8 cellular contexts compared by ENCODE assay signal in genomic region chr18:31102020-31102684, GRCh38. TPM values are rescaled to one million over a fixed set of nuclear protein-coding genes. Genes with fewer than 3 reads are reported as not detected.
DNase-seq lines count a peak whose midpoint lies in the region; ATAC-seq and TF ChIP-seq lines count a peak whose summit lies in the region.

Gene DSC2 (minus strand): TSS chr18:31102421. CDS start chr18:31101971, 450 bp downstream.

- POLR2A ChIA-PET in HEK293 (lab: Yijun Ruan, JAX) = interaction anchor here (0.7 to 2.6 kb wide), 3 partner anchors 60 to 97 kb away, joined by 3 to 9 read pairs (median 6); partner anchors contain the start of gene DSC3

- H3K4me3 ChIP-seq in HEK293 (ENCODE audit: low read depth, low read length) = peak within 1 kb of the TSS; percentile 81
- peak within 1 kb of the TSS; percentile 76 for H3K4me3 ChIP-seq in iPS-18c (ENCODE audit: insufficient read depth, low read depth, low read length)
- H3K4me3 ChIP-seq in skeletal muscle cell (ENCODE audit: low read depth, low read length) = peak within 1 kb of the TSS; percentile 42
- H3K4me3 ChIP-seq in SJCRH30 = no peak within 1 kb of the TSS

- H3K27me3 ChIP-seq in SJCRH30 = no peaks in the 10 kb centered on the region

- TF ChIP-seq POLR2A in GM18505 (IDR thresholded peaks at IDR 0.05; ENCODE audit: borderline replicate concordance, extremely low read depth, insufficient read depth, insufficient read length) = no peak

- H3K27ac Mint-ChIP-seq in activated naive CD8-positive, alpha-beta T cell treated with anti-CD3 and anti-CD28 coated beads, Interleukin-2, amount 50 U/mL, for 24 hours = no peak within 1 kb of the TSS

- no peaks in the 10 kb centered on the region for H3K9me3 ChIP-seq in HEK293 (ENCODE audit: control insufficient read depth, insufficient read depth, low read depth, low read length)
- no peaks in the 10 kb centered on the region for H3K9me3 ChIP-seq in iPS-18c (ENCODE audit: control insufficient read depth, insufficient read depth, low read length)
- no peaks in the 10 kb centered on the region for H3K9me3 ChIP-seq in SJCRH30 (replicated peaks)

- peaks cover 38% of the 10 kb centered on the region for H3K27me3 Mint-ChIP-seq in activated naive CD8-positive, alpha-beta T cell treated with anti-CD3 and anti-CD28 coated beads, Interleukin-2, amount 50 U/mL, for 24 hours

- H3K4me1 ChIP-seq in HEK293 (ENCODE audit: control insufficient read depth, insufficient read depth, low read length) = peaks cover 6% of the 10 kb centered on the region
- no peaks in the 10 kb centered on the region for H3K4me1 ChIP-seq in SJCRH30

- no peak for TF ChIP-seq CTCF in HEK293 (tag by site-specific recombination; IDR thresholded peaks at IDR 0.05)

- H3K4me1 Mint-ChIP-seq in activated naive CD8-positive, alpha-beta T cell treated with anti-CD3 and anti-CD28 coated beads, Interleukin-2, amount 50 U/mL, for 24 hours = no peaks in the 10 kb centered on the region

- DNase-seq in activated naive CD8-positive, alpha-beta T cell treated with anti-CD3 and anti-CD28 coated beads, Interleukin-2, amount 50 U/mL, for 24 hours = no peak
- DNase-seq in skeletal muscle cell (ENCODE audit: low read depth) (no peak), inferior parietal cortex (ENCODE audit: extremely low spot score) (no peak), SJCRH30 (no peak)

- H3K4me3 Mint-ChIP-seq in activated naive CD8-positive, alpha-beta T cell treated with anti-CD3 and anti-CD28 coated beads, Interleukin-2, amount 50 U/mL, for 24 hours = peak within 1 kb of the TSS; percentile 11

- H3K9me3 Mint-ChIP-seq in activated naive CD8-positive, alpha-beta T cell treated with anti-CD3 and anti-CD28 coated beads, Interleukin-2, amount 50 U/mL, for 24 hours = peaks cover 5% of the 10 kb centered on the region

- no peak for ATAC-seq in activated naive CD8-positive, alpha-beta T cell treated with anti-CD3 and anti-CD28 coated beads, Interleukin-2, amount 50 U/mL, for 24 hours
- ATAC-seq in HG03460 (IDR thresholded peaks at IDR 0.05; ENCODE audit: unreplicated experiment) (no peak), GM18505 (IDR thresholded peaks at IDR 0.05; ENCODE audit: unreplicated experiment) (no peak)

- H3K36me3 Mint-ChIP-seq in activated naive CD8-positive, alpha-beta T cell treated with anti-CD3 and anti-CD28 coated beads, Interleukin-2, amount 50 U/mL, for 24 hours (ENCODE audit: low read depth) = no peaks in the 10 kb centered on the region

- CTCF ChIA-PET in HEK293 (lab: Yijun Ruan, JAX) = interaction anchor here (0.7 to 1.0 kb wide), 3 partner anchors 13 to 167 kb away, joined by 3 to 5 read pairs (median 4); no protein-coding TSS in a partner anchor

- peak within 1 kb of the TSS; percentile 88 for H3K27ac ChIP-seq in HEK293 (ENCODE audit: extremely low read depth, low read depth, low read length)
- no peak within 1 kb of the TSS for H3K27ac ChIP-seq in SJCRH30

- H3K36me3 ChIP-seq in HEK293 (ENCODE audit: control insufficient read depth in 2 of 2, insufficient read depth in 1 of 2, low read length in 2 of 2) (no peaks in the 10 kb centered on the region), SJCRH30 (no peaks in the 10 kb centered on the region)

TF ChIP-seq in HEK293, 187 proteins besides CTCF, POLR2A, EP300 and RAD21:
- TF ChIP-seq ZNF624 (tag by site-specific recombination; IDR thresholded peaks at IDR 0.05) = no peak
- TF ChIP-seq ZNF341 (tag by site-specific recombination; IDR thresholded peaks at IDR 0.05; ENCODE audit: low read depth) = peak; percentile 97
- no peak for TF ChIP-seq ZBTB6 (tag by site-specific recombination; IDR thresholded peaks at IDR 0.05)
- no peak for TF ChIP-seq PBX3 (CRISPR knock-in tag; IDR thresholded peaks at IDR 0.05)
- no peak for TF ChIP-seq ZNF16 (tag by site-specific recombination; IDR thresholded peaks at IDR 0.05; ENCODE audit: low read depth)
- peak; percentile 63; the same call in 1 of the 2 replicates for TF ChIP-seq ZBTB48 (tag by site-specific recombination; IDR thresholded peaks at IDR 0.05)
- TF ChIP-seq PRDM10 (tag by site-specific recombination; IDR thresholded peaks at IDR 0.05) = peak; percentile 80
- no peak for TF ChIP-seq ZNF148 (tag by site-specific recombination; IDR thresholded peaks at IDR 0.05; ENCODE audit: borderline replicate concordance)
- TF ChIP-seq ZNF544 (tag by site-specific recombination; IDR thresholded peaks at IDR 0.05) = no peak
- peak; percentile 34; the same call in 1 of the 2 replicates for TF ChIP-seq KLF9 (tag by site-specific recombination; IDR thresholded peaks at IDR 0.05; ENCODE audit: low read depth)
- peak; percentile 62 for TF ChIP-seq SP3 (tag by site-specific recombination; IDR thresholded peaks at IDR 0.05)
- peak; percentile 96 for TF ChIP-seq ZNF335 (tag by site-specific recombination; conservative IDR thresholded peaks at IDR 0.05)
- TF ChIP-seq OVOL3 (tag by site-specific recombination; IDR thresholded peaks at IDR 0.05) = no peak
- 0 out of 2 replicates have a peak, but pooled peaks have one; percentile 49 for TF ChIP-seq HOXD13 (CRISPR knock-in tag; IDR thresholded peaks at IDR 0.05; ENCODE audit: borderline replicate concordance)
- TF ChIP-seq ZBTB20 (tag by site-specific recombination; IDR thresholded peaks at IDR 0.05) = no peak
- TF ChIP-seq KLF7 (tag by site-specific recombination; IDR thresholded peaks at IDR 0.05; ENCODE audit: borderline replicate concordance) = peak; percentile 53; the same call in 1 of the 2 replicates
- TF ChIP-seq KLF1 (tag by site-specific recombination; IDR thresholded peaks at IDR 0.05) = peak; percentile 66

RNA-seq across cellular contexts. Expression of gene DSC2, which starts in this region (rescaled TPM):
- total RNA-seq in SJCRH30 (2014; rRNA removed; shearing (Covaris generic)) = not detected in 2 replicates
